1 cellular context compared by ENCODE assay signal in the genomic region with DNA sequence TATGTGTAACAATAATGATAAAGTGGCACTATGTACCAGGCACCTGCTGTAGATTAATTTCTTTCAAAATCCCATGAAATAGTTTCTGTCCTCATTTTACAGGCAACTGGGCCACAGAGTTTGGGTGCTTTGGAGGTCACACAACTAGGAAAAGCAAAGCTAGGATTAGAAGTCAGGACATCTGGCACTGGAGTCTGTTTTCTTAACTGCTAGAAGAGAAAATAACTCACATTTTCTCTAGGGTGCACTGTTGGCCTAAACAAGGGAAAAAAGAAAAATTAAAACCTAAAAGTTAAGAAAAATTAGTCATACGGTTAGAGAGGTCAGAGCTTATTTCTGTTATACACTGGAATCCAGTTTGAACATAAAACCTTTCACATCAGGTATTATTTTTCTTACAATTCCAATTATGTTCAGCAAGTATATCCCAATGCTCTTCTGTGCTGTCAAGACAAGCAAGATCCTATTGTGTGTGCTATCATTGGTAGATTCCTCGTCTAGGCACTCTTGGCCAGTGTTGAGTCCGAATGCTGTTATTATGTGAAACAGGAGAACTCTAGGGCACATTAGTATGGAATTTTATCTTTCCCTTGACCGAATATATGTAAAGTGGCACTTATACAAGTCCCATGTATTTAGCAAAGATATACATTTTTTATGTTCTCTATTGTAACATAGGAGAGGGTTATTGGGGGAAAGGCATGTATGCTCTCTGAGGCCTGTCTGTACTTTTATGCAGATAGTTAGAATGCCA.
TF ChIP-seq lines count a peak whose summit lies in the region.

No MANE protein-coding gene starts in this region.

TF ChIP-seq in SK-N-SH, 30 proteins besides CTCF, POLR2A, EP300 and RAD21 (continued from another document):
- TF ChIP-seq USF2 (IDR thresholded peaks at IDR 0.05; ENCODE audit: borderline replicate concordance, low read depth, low read length) (no peak), TCF12 (IDR thresholded peaks at IDR 0.05) (no peak), EZH2phosphoT487 (IDR thresholded peaks at IDR 0.05; ENCODE audit: borderline replicate concordance, low read depth) (no peak), FOXJ3 (CRISPR knock-in tag; IDR thresholded peaks at IDR 0.05) (no peak), MAX (IDR thresholded peaks at IDR 0.05; ENCODE audit: low read depth) (no peak), NFIC (IDR thresholded peaks at IDR 0.05; ENCODE audit: borderline replicate concordance) (no peak)
- TF ChIP-seq, protein P1, sequence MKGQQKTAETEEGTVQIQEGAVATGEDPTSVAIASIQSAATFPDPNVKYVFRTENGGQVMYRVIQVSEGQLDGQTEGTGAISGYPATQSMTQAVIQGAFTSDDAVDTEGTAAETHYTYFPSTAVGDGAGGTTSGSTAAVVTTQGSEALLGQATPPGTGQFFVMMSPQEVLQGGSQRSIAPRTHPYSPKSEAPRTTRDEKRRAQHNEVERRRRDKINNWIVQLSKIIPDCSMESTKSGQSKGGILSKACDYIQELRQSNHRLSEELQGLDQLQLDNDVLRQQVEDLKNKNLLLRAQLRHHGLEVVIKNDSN (IDR thresholded peaks at IDR 0.05; ENCODE audit: borderline replicate concordance, low read depth): no peak
TF ChIP-seq in SK-N-SH: peak in this region for 0.
